1 cellular context compared by ENCODE assay signal in the genomic region with DNA sequence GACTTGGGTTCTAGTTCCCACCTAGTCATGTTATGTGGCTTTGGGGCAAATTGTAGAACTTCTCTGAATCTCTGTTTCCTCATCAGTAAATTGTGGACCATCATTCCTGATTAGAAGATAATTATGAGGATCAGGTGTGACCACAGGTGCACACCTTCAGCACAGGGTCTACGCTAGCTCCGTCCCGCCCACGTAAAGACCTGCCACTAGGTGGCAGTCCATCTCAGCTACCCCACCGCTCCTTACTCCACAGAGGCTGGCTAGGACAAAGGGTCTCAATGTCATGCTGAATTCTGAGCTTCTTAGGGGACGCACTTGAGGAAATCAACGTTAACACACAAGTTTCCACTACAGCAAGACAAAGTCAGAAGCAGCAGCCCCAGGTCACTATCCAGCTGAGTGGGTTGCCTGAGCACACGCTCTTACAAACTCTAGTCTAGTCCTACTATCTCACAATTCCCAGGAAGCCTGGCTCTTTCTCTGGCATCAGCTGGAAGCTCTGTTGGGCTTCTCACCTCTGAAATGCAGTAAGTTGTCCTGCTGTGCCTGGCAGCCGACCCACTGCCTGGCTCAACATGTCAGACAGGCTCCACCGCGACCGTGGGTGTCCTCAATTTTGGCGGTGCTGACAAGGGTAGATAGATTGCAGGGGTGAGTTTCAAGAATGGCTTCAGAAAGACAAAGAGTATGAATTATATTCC.
TF ChIP-seq lines count a peak whose summit lies in the region.

No MANE protein-coding gene starts in this region.

TF ChIP-seq in HepG2, 621 proteins besides CTCF, POLR2A, EP300 and RAD21 (continued from another document and continues in another):
- TF ChIP-seq ATF6 (CRISPR knock-in tag; conservative IDR thresholded peaks at IDR 0.05) (no peak), ZBTB21 (CRISPR knock-in tag; IDR thresholded peaks at IDR 0.05) (no peak; the same call in 1 of the 2 replicates), ZSCAN9 (CRISPR knock-in tag; IDR thresholded peaks at IDR 0.05; ENCODE audit: borderline replicate concordance) (peak; percentile 71; the same call in 1 of the 2 replicates), ZNF772 (CRISPR knock-in tag; IDR thresholded peaks at IDR 0.05) (peak; percentile 91), ZSCAN12 (CRISPR knock-in tag; IDR thresholded peaks at IDR 0.05) (no peak), HNRNPLL (IDR thresholded peaks at IDR 0.05; ENCODE audit: low read depth, low read length, poor library complexity, severe bottlenecking) (peak; percentile 72), ZNF343 (CRISPR knock-in tag; IDR thresholded peaks at IDR 0.05) (no peak), GABPA (IDR thresholded peaks at IDR 0.05; ENCODE audit: low read depth, low read length) (no peak), GABPA (CRISPR knock-in tag; IDR thresholded peaks at IDR 0.05; ENCODE audit: low read depth) (no peak), DPF2 (CRISPR knock-in tag; IDR thresholded peaks at IDR 0.05; ENCODE audit: borderline replicate concordance, low read depth) (no peak), ZNF629 (CRISPR knock-in tag; conservative IDR thresholded peaks at IDR 0.05) (no peak), HMGA1 (CRISPR knock-in tag; conservative IDR thresholded peaks at IDR 0.05) (no peak), ZNF709 (CRISPR knock-in tag; IDR thresholded peaks at IDR 0.05) (no peak), CBFB (CRISPR knock-in tag; IDR thresholded peaks at IDR 0.05) (no peak), SMAD9 (CRISPR knock-in tag; IDR thresholded peaks at IDR 0.05) (0 out of 2 replicates have a peak, but pooled peaks have one; percentile 51), ZNF572 (CRISPR knock-in tag; IDR thresholded peaks at IDR 0.05) (0 out of 2 replicates have a peak, but pooled peaks have one; percentile 60), ZNF614 (CRISPR knock-in tag; IDR thresholded peaks at IDR 0.05; ENCODE audit: borderline replicate concordance) (no peak; the same call in 1 of the 2 replicates), DMTF1 (CRISPR knock-in tag; IDR thresholded peaks at IDR 0.05) (no peak), CCDC6 (CRISPR knock-in tag; IDR thresholded peaks at IDR 0.05) (no peak), ZNF383 (CRISPR knock-in tag; IDR thresholded peaks at IDR 0.05; ENCODE audit: borderline replicate concordance) (0 out of 2 replicates have a peak, but pooled peaks have one; percentile 24), CEBPB (IDR thresholded peaks at IDR 0.05; ENCODE audit: borderline replicate concordance, low read depth, low read length) (no peak), ZSCAN22 (CRISPR knock-in tag; IDR thresholded peaks at IDR 0.05) (0 out of 2 replicates have a peak, but pooled peaks have one; percentile 33), ZHX2 (IDR thresholded peaks at IDR 0.05; ENCODE audit: low read depth) (no peak), ZHX2 (CRISPR knock-in tag; IDR thresholded peaks at IDR 0.05; ENCODE audit: borderline replicate concordance) (no peak), SP1 (IDR thresholded peaks at IDR 0.05) (no peak), SP1 (CRISPR knock-in tag; IDR thresholded peaks at IDR 0.05) (peak; percentile 74), NAIF1 (CRISPR knock-in tag; IDR thresholded peaks at IDR 0.05; ENCODE audit: borderline replicate concordance) (peak; percentile 92; the same call in 1 of the 2 replicates), ZNF800 (CRISPR knock-in tag; IDR thresholded peaks at IDR 0.05) (0 out of 2 replicates have a peak, but pooled peaks have one; percentile 45), NCOA2 (CRISPR knock-in tag; IDR thresholded peaks at IDR 0.05) (no peak), ZNF574 (CRISPR knock-in tag; IDR thresholded peaks at IDR 0.05) (peak; percentile 57; the same call in 1 of the 2 replicates), HNRNPUL1 (IDR thresholded peaks at IDR 0.05; ENCODE audit: low read depth, low read length) (no peak), FOXJ3 (CRISPR knock-in tag; IDR thresholded peaks at IDR 0.05; ENCODE audit: borderline replicate concordance) (no peak)
- TF ChIP-seq, protein P1, sequence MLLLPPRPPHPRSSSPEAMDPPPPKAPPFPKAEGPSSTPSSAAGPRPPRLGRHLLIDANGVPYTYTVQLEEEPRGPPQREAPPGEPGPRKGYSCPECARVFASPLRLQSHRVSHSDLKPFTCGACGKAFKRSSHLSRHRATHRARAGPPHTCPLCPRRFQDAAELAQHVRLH (CRISPR knock-in tag; IDR thresholded peaks at IDR 0.05; ENCODE audit: borderline replicate concordance, low read depth), result peak; percentile 95; the same call in 1 of the 2 replicates
- TF ChIP-seq, protein P2, sequence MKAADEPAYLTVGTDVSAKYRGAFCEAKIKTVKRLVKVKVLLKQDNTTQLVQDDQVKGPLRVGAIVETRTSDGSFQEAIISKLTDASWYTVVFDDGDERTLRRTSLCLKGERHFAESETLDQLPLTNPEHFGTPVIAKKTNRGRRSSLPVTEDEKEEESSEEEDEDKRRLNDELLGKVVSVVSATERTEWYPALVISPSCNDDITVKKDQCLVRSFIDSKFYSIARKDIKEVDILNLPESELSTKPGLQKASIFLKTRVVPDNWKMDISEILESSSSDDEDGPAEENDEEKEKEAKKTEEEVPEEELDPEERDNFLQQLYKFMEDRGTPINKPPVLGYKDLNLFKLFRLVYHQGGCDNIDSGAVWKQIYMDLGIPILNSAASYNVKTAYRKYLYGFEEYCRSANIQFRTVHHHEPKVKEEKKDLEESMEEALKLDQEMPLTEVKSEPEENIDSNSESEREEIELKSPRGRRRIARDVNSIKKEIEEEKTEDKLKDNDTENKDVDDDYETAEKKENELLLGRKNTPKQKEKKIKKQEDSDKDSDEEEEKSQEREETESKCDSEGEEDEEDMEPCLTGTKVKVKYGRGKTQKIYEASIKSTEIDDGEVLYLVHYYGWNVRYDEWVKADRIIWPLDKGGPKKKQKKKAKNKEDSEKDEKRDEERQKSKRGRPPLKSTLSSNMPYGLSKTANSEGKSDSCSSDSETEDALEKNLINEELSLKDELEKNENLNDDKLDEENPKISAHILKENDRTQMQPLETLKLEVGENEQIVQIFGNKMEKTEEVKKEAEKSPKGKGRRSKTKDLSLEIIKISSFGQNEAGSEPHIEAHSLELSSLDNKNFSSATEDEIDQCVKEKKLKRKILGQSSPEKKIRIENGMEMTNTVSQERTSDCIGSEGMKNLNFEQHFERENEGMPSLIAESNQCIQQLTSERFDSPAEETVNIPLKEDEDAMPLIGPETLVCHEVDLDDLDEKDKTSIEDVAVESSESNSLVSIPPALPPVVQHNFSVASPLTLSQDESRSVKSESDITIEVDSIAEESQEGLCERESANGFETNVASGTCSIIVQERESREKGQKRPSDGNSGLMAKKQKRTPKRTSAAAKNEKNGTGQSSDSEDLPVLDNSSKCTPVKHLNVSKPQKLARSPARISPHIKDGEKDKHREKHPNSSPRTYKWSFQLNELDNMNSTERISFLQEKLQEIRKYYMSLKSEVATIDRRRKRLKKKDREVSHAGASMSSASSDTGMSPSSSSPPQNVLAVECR (CRISPR knock-in tag; IDR thresholded peaks at IDR 0.05; ENCODE audit: borderline replicate concordance), result peak; percentile 18; the same call in 1 of the 2 replicates
